12 cellular contexts compared by ENCODE assay signal in genomic region chr1:103788377-103788776, GRCh38. TPM values are rescaled to one million over a fixed set of nuclear protein-coding genes. Genes with fewer than 3 reads are reported as not detected.
DNase-seq lines count a peak whose midpoint lies in the region; ATAC-seq and TF ChIP-seq lines count a peak whose summit lies in the region.
"Had no signal": no experiment of that assay in that cellular context is flagged by ENCODE, and none has a peak within 500 bp of the region (broad histone marks: within the 10 kb centered on the region; RNA-seq: fewer than 3 reads in every experiment).

No MANE protein-coding gene starts in this region.

- no peak for TF ChIP-seq CTCF in NB4 (IDR thresholded peaks at IDR 0.05; ENCODE audit: low read depth, low read length)
- no peak for TF ChIP-seq CTCF in suprapubic skin (IDR thresholded peaks at IDR 0.05)

- H3K27me3 ChIP-seq in suprapubic skin = no peaks in the 10 kb centered on the region
- H3K27me3 ChIP-seq: BLaER1 had no signal

- H3K36me3 ChIP-seq in suprapubic skin = no peaks in the 10 kb centered on the region
- H3K36me3 ChIP-seq: BLaER1 had no signal

- TF ChIP-seq POLR2A in NB4 (IDR thresholded peaks at IDR 0.05; ENCODE audit: extremely low read depth, insufficient read length) (no peak), erythroblast (IDR thresholded peaks at IDR 0.05; ENCODE audit: low read length) (no peak), suprapubic skin (IDR thresholded peaks at IDR 0.05) (no peak)

- H3K4me3 ChIP-seq in NB4 (ENCODE audit: low read depth, low read length) = no peak overlapping the region
- H3K4me3 ChIP-seq in suprapubic skin = no peak overlapping the region
- H3K4me3 ChIP-seq: BLaER1 had no signal

- WGBS in suprapubic skin = 14% methylated on average over 1 of the region's 1 CpG

- DNase-seq in NCI-H510A treated with DMSO at 0.1 percent for 48 hours (lab: John Stamatoyannopoulos, UW) (peak; percentile 31), NCI-H510A (lab: John Stamatoyannopoulos, UW) (no peak), NB4 (ENCODE audit: low read depth) (peak; percentile 21), cerebellar cortex (ENCODE audit: low spot score) (peak; percentile 34), putamen (ENCODE audit: low spot score) (peak; percentile 1), erythroblast (lab: John Stamatoyannopoulos, UW) (no peak), suprapubic skin (ENCODE audit: low spot score in 2 of 2) (no peak)
- DNase-seq: occipital lobe; stimulated activated naive B cell treated with anti-CD40 and anti-IgM and Interleukin-4, amounts not matched to agents 10 μg/mL and 1 μg/mL and 100 μg/mL, for 72 hours had no signal

- H3K4me1 ChIP-seq in suprapubic skin = no peaks in the 10 kb centered on the region
- H3K4me1 ChIP-seq: BLaER1 had no signal

- peaks cover 6% of the 10 kb centered on the region for H3K9me3 ChIP-seq in suprapubic skin
- H3K9me3 ChIP-seq: BLaER1 had no signal

- H3K27ac ChIP-seq in suprapubic skin = no peak overlapping the region
- H3K27ac ChIP-seq: BLaER1 had no signal

- no peak for ATAC-seq in HG03039 (IDR thresholded peaks at IDR 0.05; ENCODE audit: unreplicated experiment)
- ATAC-seq: stimulated activated naive B cell treated with anti-CD40 and anti-IgM and Interleukin-4, amounts not matched to agents 10 μg/mL and 1 μg/mL and 100 μg/mL, for 72 hours had no signal

- TF ChIP-seq EP300 in suprapubic skin (IDR thresholded peaks at IDR 0.05) = no peak

RNA-seq across cellular contexts. Expression of gene AMY1C, which starts 38.7 kb away (rescaled TPM):
- total RNA-seq in suprapubic skin = under 1 TPM in 2 of 4 donors, not detected in 2; 0.60 to 0.98 TPM
- total RNA-seq: activated CD8-positive, alpha-beta memory T cell treated with anti-CD3 and anti-CD28 coated beads for 36 hours; occipital lobe had no signal

Comparison
In these comparisons a context has a peak if more than half of its experiments do, and no peak if none do; other contexts are left out.
1. DNase-seq: peak in NCI-H510A treated with DMSO at 0.1 percent for 48 hours (single experiment), NB4 (single experiment), cerebellar cortex (single experiment) and putamen (single experiment); none in NCI-H510A (single experiment), erythroblast (0 of 2) and suprapubic skin (0 of 2).